ENCODE assay signal across 14 cellular contexts in genomic region chrX:13086793-13087321, GRCh38. TPM values are rescaled to one million over a fixed set of nuclear protein-coding genes. Genes with fewer than 3 reads are reported as not detected.
DNase-seq lines count a peak whose midpoint lies in the region; ATAC-seq and TF ChIP-seq lines count a peak whose summit lies in the region.
"Not testable (repeated sequence)": the region's sequence is repeated elsewhere in the genome, so short reads cannot be mapped to it uniquely, and the experiment has no call there.
"Had no signal": no experiment of that assay in that cellular context is flagged by ENCODE, and none has a peak within 500 bp of the region (broad histone marks: within the 10 kb centered on the region; RNA-seq: fewer than 3 reads in every experiment).

No MANE protein-coding gene starts in this region.

- CTCF ChIA-PET in activated CD4-positive, alpha-beta memory T cell treated with anti-CD3 and anti-CD28 coated beads, Interleukin-2, amount 10 ng/mL, durations not matched to agents 7 days and 5 days (lab: Charles Lee), result interaction anchor here (0.9 to 13.0 kb wide), 6 partner anchors 35 to 401 kb away, joined by 3 to 273 read pairs (median 4); partner anchors contain the start of gene TMSB4X
- CTCF ChIA-PET in activated naive CD4-positive, alpha-beta T cell treated with anti-CD3 and anti-CD28 coated beads, Interleukin-2, amount 10 ng/mL, durations not matched to agents 7 days and 5 days (lab: Charles Lee), result interaction anchor here (0.6 to 2.1 kb wide), 8 partner anchors 73 to 140 kb away, joined by 3 to 12 read pairs (median 4); no protein-coding TSS in a partner anchor

- DNase-seq in CD4-positive, CD25-positive, alpha-beta regulatory T cell; SJSA1 (ENCODE audit: low read depth in 1 of 2, low spot score in 2 of 2); activated CD4-positive, alpha-beta memory T cell treated with anti-CD3 and anti-CD28 coated beads, Interleukin-2, amount 10 ng/mL, durations not matched to agents 7 days and 5 days; activated naive CD4-positive, alpha-beta T cell treated with anti-CD3 and anti-CD28 coated beads, Interleukin-2, amount 10 ng/mL, durations not matched to agents 7 days and 5 days; chondrocyte (ENCODE audit: low spot score); naive B cell: not testable (repeated sequence)

- peak overlapping the region; percentile 95 to 100 (median 97) for H3K27ac Mint-ChIP-seq in CD4-positive, CD25-positive, alpha-beta regulatory T cell
- H3K27ac Mint-ChIP-seq in activated CD4-positive, alpha-beta memory T cell treated with anti-CD3 and anti-CD28 coated beads, Interleukin-2, amount 10 ng/mL, durations not matched to agents 7 days and 5 days, result peak overlapping the region; percentile 99
- peak overlapping the region; percentile 97 for H3K27ac Mint-ChIP-seq in activated naive CD4-positive, alpha-beta T cell treated with anti-CD3 and anti-CD28 coated beads, Interleukin-2, amount 10 ng/mL, durations not matched to agents 7 days and 5 days
- peak overlapping the region; percentile 28 for H3K27ac Mint-ChIP-seq in chondrocyte (ENCODE audit: unreplicated experiment)
- H3K27ac Mint-ChIP-seq in naive B cell, result peak overlapping the region; percentile 97 to 100 (median 99)

- H3K9me3 Mint-ChIP-seq in CD4-positive, CD25-positive, alpha-beta regulatory T cell; activated CD4-positive, alpha-beta memory T cell treated with anti-CD3 and anti-CD28 coated beads, Interleukin-2, amount 10 ng/mL, durations not matched to agents 7 days and 5 days; activated naive CD4-positive, alpha-beta T cell treated with anti-CD3 and anti-CD28 coated beads, Interleukin-2, amount 10 ng/mL, durations not matched to agents 7 days and 5 days; chondrocyte (ENCODE audit: low read depth); naive B cell: not testable (repeated sequence)

- POLR2A ChIA-PET in activated CD4-positive, alpha-beta memory T cell treated with anti-CD3 and anti-CD28 coated beads, Interleukin-2, amount 10 ng/mL, durations not matched to agents 7 days and 5 days (lab: Charles Lee), result interaction anchor here (0.8 to 24.1 kb wide), 12 partner anchors 9 to 648 kb away, joined by 3 to 1502 read pairs (median 16); partner anchors contain the start of genes OFD1, TMSB4X and TRAPPC2

- peaks cover 43 to 97% (median 66%) of the 10 kb centered on the region in 4 donors for H3K4me1 Mint-ChIP-seq in CD4-positive, CD25-positive, alpha-beta regulatory T cell
- peaks cover 87% of the 10 kb centered on the region for H3K4me1 Mint-ChIP-seq in activated CD4-positive, alpha-beta memory T cell treated with anti-CD3 and anti-CD28 coated beads, Interleukin-2, amount 10 ng/mL, durations not matched to agents 7 days and 5 days
- H3K4me1 Mint-ChIP-seq in activated naive CD4-positive, alpha-beta T cell treated with anti-CD3 and anti-CD28 coated beads, Interleukin-2, amount 10 ng/mL, durations not matched to agents 7 days and 5 days, result peaks cover 94% of the 10 kb centered on the region
- H3K4me1 Mint-ChIP-seq in chondrocyte (ENCODE audit: low read depth) (peaks cover 22% of the 10 kb centered on the region), naive B cell (peaks cover 43 to 94% (median 48%) of the 10 kb centered on the region in 3 donors)

- not testable (repeated sequence) for ATAC-seq in CD4-positive, CD25-positive, alpha-beta regulatory T cell (ENCODE audit: low read depth in 2 of 2); naive B cell (ENCODE audit: low read depth in 2 of 2)

- not testable (repeated sequence) for H3K9me3 ChIP-seq in CD4-positive, CD25-positive, alpha-beta regulatory T cell (ENCODE audit: control insufficient read depth in 2 of 2, low read length in 2 of 2); KOPT-K1 (ENCODE audit: insufficient read depth, low read length, poor library complexity, severe bottlenecking); SJSA1 (replicated peaks); thymus (ENCODE audit: control insufficient read depth)

- not testable (repeated sequence) for H3K27me3 ChIP-seq in CD4-positive, CD25-positive, alpha-beta regulatory T cell (ENCODE audit: control insufficient read depth, insufficient read depth, low read length); SJSA1 (replicated peaks); thymus (ENCODE audit: control insufficient read depth, insufficient read depth)

- H3K36me3 ChIP-seq in CD4-positive, CD25-positive, alpha-beta regulatory T cell (ENCODE audit: control insufficient read depth, insufficient read depth, low read length); KOPT-K1 (ENCODE audit: insufficient read depth, low read length); SJSA1; thymus (ENCODE audit: control insufficient read depth, insufficient read depth): not testable (repeated sequence)

- H3K4me3 ChIP-seq in CD4-positive, CD25-positive, alpha-beta regulatory T cell (ENCODE audit: low read depth, low read length), result peak overlapping the region; percentile 79
- not testable (repeated sequence) for H3K4me3 ChIP-seq in SJSA1
- peak overlapping the region; percentile 62 for H3K4me3 ChIP-seq in thymus (ENCODE audit: low read length)

- peak overlapping the region; percentile 78 to 88 (median 84) for H3K4me3 Mint-ChIP-seq in CD4-positive, CD25-positive, alpha-beta regulatory T cell
- H3K4me3 Mint-ChIP-seq in activated CD4-positive, alpha-beta memory T cell treated with anti-CD3 and anti-CD28 coated beads, Interleukin-2, amount 10 ng/mL, durations not matched to agents 7 days and 5 days, result peak overlapping the region; percentile 81
- peak overlapping the region; percentile 81 for H3K4me3 Mint-ChIP-seq in activated naive CD4-positive, alpha-beta T cell treated with anti-CD3 and anti-CD28 coated beads, Interleukin-2, amount 10 ng/mL, durations not matched to agents 7 days and 5 days
- not testable (repeated sequence) for H3K4me3 Mint-ChIP-seq in chondrocyte (ENCODE audit: unreplicated experiment)
- H3K4me3 Mint-ChIP-seq in naive B cell, result peak overlapping the region; percentile 70 to 91 (median 80)

- 34% methylated on average over 8 of the region's 8 CpGs for WGBS in thymus

- not testable (repeated sequence) for H3K36me3 Mint-ChIP-seq in CD4-positive, CD25-positive, alpha-beta regulatory T cell; activated CD4-positive, alpha-beta memory T cell treated with anti-CD3 and anti-CD28 coated beads, Interleukin-2, amount 10 ng/mL, durations not matched to agents 7 days and 5 days (ENCODE audit: low read depth); activated naive CD4-positive, alpha-beta T cell treated with anti-CD3 and anti-CD28 coated beads, Interleukin-2, amount 10 ng/mL, durations not matched to agents 7 days and 5 days; chondrocyte (ENCODE audit: low read depth); naive B cell

- peak overlapping the region; percentile 96 for H3K27ac ChIP-seq in CD4-positive, CD25-positive, alpha-beta regulatory T cell (ENCODE audit: insufficient read depth, low read length, poor library complexity, severe bottlenecking)
- peak overlapping the region; percentile 100 for H3K27ac ChIP-seq in KOPT-K1 (ENCODE audit: low read depth, low read length, poor library complexity, severe bottlenecking)
- peak overlapping the region; percentile 76 for H3K27ac ChIP-seq in SJSA1
- peak overlapping the region; percentile 90 for H3K27ac ChIP-seq in thymus (ENCODE audit: low read depth)

- TF ChIP-seq CTCF in chondrocyte (IDR thresholded peaks at IDR 0.05), result not testable (repeated sequence)

- not testable (repeated sequence) for H3K27me3 Mint-ChIP-seq in CD4-positive, CD25-positive, alpha-beta regulatory T cell; activated CD4-positive, alpha-beta memory T cell treated with anti-CD3 and anti-CD28 coated beads, Interleukin-2, amount 10 ng/mL, durations not matched to agents 7 days and 5 days; activated naive CD4-positive, alpha-beta T cell treated with anti-CD3 and anti-CD28 coated beads, Interleukin-2, amount 10 ng/mL, durations not matched to agents 7 days and 5 days; chondrocyte (ENCODE audit: low read depth); naive B cell

- H3K4me1 ChIP-seq in CD4-positive, CD25-positive, alpha-beta regulatory T cell (ENCODE audit: control insufficient read depth, insufficient read depth, low read length, poor library complexity, severe bottlenecking), result peaks cover 85% of the 10 kb centered on the region
- peaks cover 13% of the 10 kb centered on the region for H3K4me1 ChIP-seq in SJSA1 (replicated peaks)
- not testable (repeated sequence) for H3K4me1 ChIP-seq in thymus (ENCODE audit: control insufficient read depth, insufficient read depth, low read length)

RNA-seq across cellular contexts. Expression of gene FAM9C, which starts 42.4 kb away (rescaled TPM):
- total RNA-seq in CD4-positive, CD25-positive, alpha-beta regulatory T cell, result not detected
- not detected for polyA plus RNA-seq in CD4-positive, CD25-positive, alpha-beta regulatory T cell
- not detected in 2 replicates for total RNA-seq in SJSA1 (2014; rRNA removed; shearing (Covaris generic))
- total RNA-seq in activated CD4-positive, alpha-beta memory T cell treated with anti-CD3 and anti-CD28 coated beads, Interleukin-2, amount 10 ng/mL, durations not matched to agents 7 days and 5 days, result not detected
- total RNA-seq in chondrocyte, result not detected in 3 replicates
- polyA plus RNA-seq in naive B cell (ENCODE audit: low read depth in 6 of 6) (not detected), thymus (0.07 TPM)
- total RNA-seq: esophagus squamous epithelium, G401, gastroesophageal sphincter, GM23248, HFFc6, lower lobe of right lung had no signal
- polyA plus RNA-seq: GM23248 had no signal

Comparison
In these comparisons a context has a peak if more than half of its experiments do, and no peak if none do; other contexts are left out.
1. H3K27ac Mint-ChIP-seq: peak in every context shown above with its lines; median percentile 99 in activated CD4-positive, alpha-beta memory T cell treated with anti-CD3 and anti-CD28 coated beads, Interleukin-2, amount 10 ng/mL, durations not matched to agents 7 days and 5 days; 99 in naive B cell; 97 in CD4-positive, CD25-positive, alpha-beta regulatory T cell; 97 in activated naive CD4-positive, alpha-beta T cell treated with anti-CD3 and anti-CD28 coated beads, Interleukin-2, amount 10 ng/mL, durations not matched to agents 7 days and 5 days; 28 in chondrocyte.